Comparison of ENCODE assay signal across 8 cellular contexts in genomic region chr12:8948711-8949524, GRCh38. TPM values are rescaled to one million over a fixed set of nuclear protein-coding genes. Genes with fewer than 3 reads are reported as not detected.
DNase-seq lines count a peak whose midpoint lies in the region; ATAC-seq and TF ChIP-seq lines count a peak whose summit lies in the region.

No MANE protein-coding gene starts in this region.

- peaks cover 4% of the 10 kb centered on the region for H3K4me1 Mint-ChIP-seq in type B pancreatic cell (ENCODE audit: unreplicated experiment)

- ATAC-seq in GM19463 (IDR thresholded peaks at IDR 0.05; ENCODE audit: unreplicated experiment) = peak; percentile 21
- peak; percentile 35 for ATAC-seq in HG03571 (IDR thresholded peaks at IDR 0.05; ENCODE audit: unreplicated experiment)

- H3K27ac Mint-ChIP-seq in type B pancreatic cell = peak overlapping the region; percentile 98

- peak overlapping the region; percentile 95 for H3K4me3 Mint-ChIP-seq in type B pancreatic cell

- H3K36me3 Mint-ChIP-seq in type B pancreatic cell = peaks cover 31% of the 10 kb centered on the region

- H3K9me3 Mint-ChIP-seq in type B pancreatic cell = no peaks in the 10 kb centered on the region

- no peaks in the 10 kb centered on the region for H3K27me3 Mint-ChIP-seq in type B pancreatic cell

- DNase-seq in EH (ENCODE audit: low read depth) (peak; percentile 50), SKM-1 (lab: John Stamatoyannopoulos, UW; ENCODE audit: unreplicated experiment) (peak; percentile 48), ecto neural progenitor cell (ENCODE audit: low spot score) (peak; percentile 56), medulla oblongata (ENCODE audit: extremely low spot score) (peak; percentile 43), type B pancreatic cell (ENCODE audit: extremely low spot score, unreplicated experiment) (no peak), NCI-H446 treated with DMSO at 0.1 percent for 48 hours (lab: John Stamatoyannopoulos, UW) (no peak)

- no peak for TF ChIP-seq CTCF in type B pancreatic cell (conservative IDR thresholded peaks at IDR 0.05)

RNA-seq across cellular contexts. Expression of gene M6PR, which starts 0.5 kb away (rescaled TPM):
- total RNA-seq in type B pancreatic cell (ENCODE audit: low replicate concordance) = 129 and 264 TPM in 2 replicates

RNA-seq across cellular contexts. Expression of gene PHC1, which starts 34.6 kb away (rescaled TPM):
- 80.8 and 107 TPM in 2 replicates for total RNA-seq in type B pancreatic cell (ENCODE audit: low replicate concordance)

RNA-seq across cellular contexts. Expression of gene KLRG1, which starts 40.4 kb away (rescaled TPM):
- 1.6 and 4.4 TPM in 2 replicates for total RNA-seq in type B pancreatic cell (ENCODE audit: low replicate concordance)

Comparison
In these comparisons a context has a peak if more than half of its experiments do, and no peak if none do; other contexts are left out.
1. DNase-seq: peak in EH (single experiment), SKM-1 (single experiment), ecto neural progenitor cell (single experiment) and medulla oblongata (single experiment); none in type B pancreatic cell (single experiment) and NCI-H446 treated with DMSO at 0.1 percent for 48 hours (single experiment).